1 cellular context compared by ENCODE assay signal in the genomic region with DNA sequence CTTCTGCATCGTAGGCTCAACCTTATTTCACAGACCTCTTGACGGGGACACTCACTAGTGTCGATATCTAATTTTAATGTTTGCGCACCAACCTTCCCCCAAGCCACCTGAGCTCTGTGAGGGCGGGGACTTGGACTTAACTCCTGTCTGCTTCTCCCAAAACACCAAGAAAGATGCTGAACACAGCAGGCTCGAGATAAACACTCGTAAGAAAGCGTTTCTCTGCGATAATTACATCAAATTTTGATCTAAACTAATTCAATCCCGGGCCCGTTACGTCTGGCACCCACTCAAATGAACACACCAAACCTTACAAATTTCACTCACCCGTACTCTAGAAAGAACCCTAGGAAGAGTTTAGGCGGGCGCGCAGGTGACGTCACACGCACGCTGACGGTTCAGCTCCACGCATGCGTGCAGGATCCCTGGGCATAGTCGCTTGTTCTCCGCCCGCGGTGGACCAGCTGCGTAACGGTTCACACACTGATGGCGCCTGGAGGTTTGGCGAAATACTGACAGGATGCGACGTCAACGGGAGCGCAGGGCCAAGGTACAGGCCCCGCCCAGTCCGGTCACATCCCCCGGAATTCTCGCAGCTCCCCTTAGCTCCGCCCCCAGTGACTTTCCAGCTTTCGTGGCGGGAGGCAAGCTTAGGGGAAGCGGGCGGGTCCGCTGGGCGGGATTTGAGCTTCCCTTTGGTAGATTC.
A peak's percentile ranks its signal among the peaks of the same experiment; 100 is the strongest.
TF ChIP-seq lines count a peak whose summit lies in the region.

A gene with protein sequence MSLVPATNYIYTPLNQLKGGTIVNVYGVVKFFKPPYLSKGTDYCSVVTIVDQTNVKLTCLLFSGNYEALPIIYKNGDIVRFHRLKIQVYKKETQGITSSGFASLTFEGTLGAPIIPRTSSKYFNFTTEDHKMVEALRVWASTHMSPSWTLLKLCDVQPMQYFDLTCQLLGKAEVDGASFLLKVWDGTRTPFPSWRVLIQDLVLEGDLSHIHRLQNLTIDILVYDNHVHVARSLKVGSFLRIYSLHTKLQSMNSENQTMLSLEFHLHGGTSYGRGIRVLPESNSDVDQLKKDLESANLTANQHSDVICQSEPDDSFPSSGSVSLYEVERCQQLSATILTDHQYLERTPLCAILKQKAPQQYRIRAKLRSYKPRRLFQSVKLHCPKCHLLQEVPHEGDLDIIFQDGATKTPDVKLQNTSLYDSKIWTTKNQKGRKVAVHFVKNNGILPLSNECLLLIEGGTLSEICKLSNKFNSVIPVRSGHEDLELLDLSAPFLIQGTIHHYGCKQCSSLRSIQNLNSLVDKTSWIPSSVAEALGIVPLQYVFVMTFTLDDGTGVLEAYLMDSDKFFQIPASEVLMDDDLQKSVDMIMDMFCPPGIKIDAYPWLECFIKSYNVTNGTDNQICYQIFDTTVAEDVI (minus strand): TSS at position 359 of the 706 bp plus-strand sequence. CDS start 32,652 bp downstream, outside the sequence.

TF ChIP-seq in HepG2, 621 proteins besides CTCF, POLR2A, EP300 and RAD21 (continued from another document and continues in another):
- TF ChIP-seq, protein P1, sequence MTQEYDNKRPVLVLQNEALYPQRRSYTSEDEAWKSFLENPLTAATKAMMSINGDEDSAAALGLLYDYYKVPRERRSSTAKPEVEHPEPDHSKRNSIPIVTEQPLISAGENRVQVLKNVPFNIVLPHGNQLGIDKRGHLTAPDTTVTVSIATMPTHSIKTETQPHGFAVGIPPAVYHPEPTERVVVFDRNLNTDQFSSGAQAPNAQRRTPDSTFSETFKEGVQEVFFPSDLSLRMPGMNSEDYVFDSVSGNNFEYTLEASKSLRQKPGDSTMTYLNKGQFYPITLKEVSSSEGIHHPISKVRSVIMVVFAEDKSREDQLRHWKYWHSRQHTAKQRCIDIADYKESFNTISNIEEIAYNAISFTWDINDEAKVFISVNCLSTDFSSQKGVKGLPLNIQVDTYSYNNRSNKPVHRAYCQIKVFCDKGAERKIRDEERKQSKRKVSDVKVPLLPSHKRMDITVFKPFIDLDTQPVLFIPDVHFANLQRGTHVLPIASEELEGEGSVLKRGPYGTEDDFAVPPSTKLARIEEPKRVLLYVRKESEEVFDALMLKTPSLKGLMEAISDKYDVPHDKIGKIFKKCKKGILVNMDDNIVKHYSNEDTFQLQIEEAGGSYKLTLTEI (CRISPR knock-in tag; conservative IDR thresholded peaks at IDR 0.05) = no peak
- TF ChIP-seq RORA (CRISPR knock-in tag; IDR thresholded peaks at IDR 0.05) (no peak), TEAD3 (CRISPR knock-in tag; optimal IDR thresholded peaks at IDR 0.05; ENCODE audit: borderline replicate concordance) (peak; percentile 93), ZFP36L1 (CRISPR knock-in tag; IDR thresholded peaks at IDR 0.05) (peak; percentile 78; the same call in 1 of the 2 replicates), SALL2 (CRISPR knock-in tag; IDR thresholded peaks at IDR 0.05) (no peak), ARNT2 (CRISPR knock-in tag; IDR thresholded peaks at IDR 0.05; ENCODE audit: low read depth) (peak; percentile 56; the same call in 1 of the 2 replicates), NR2F1 (CRISPR knock-in tag; IDR thresholded peaks at IDR 0.05) (no peak), NR2F6 (IDR thresholded peaks at IDR 0.05) (no peak), NR2F6 (CRISPR knock-in tag; IDR thresholded peaks at IDR 0.05) (peak; percentile 26; the same call in 1 of the 2 replicates), AGO2 (optimal IDR thresholded peaks at IDR 0.05; ENCODE audit: low read depth, low read length) (no peak), TCF7L2 (IDR thresholded peaks at IDR 0.05; ENCODE audit: low read depth, low read length) (no peak), KDM6A (CRISPR knock-in tag; IDR thresholded peaks at IDR 0.05; ENCODE audit: low read depth) (no peak), ZFAT (CRISPR knock-in tag; conservative IDR thresholded peaks at IDR 0.05) (peak; percentile 94), MEIS1 (CRISPR knock-in tag; IDR thresholded peaks at IDR 0.05; ENCODE audit: borderline replicate concordance) (no peak; the same call in 1 of the 2 replicates), MYC (CRISPR knock-in tag; IDR thresholded peaks at IDR 0.05; ENCODE audit: borderline replicate concordance) (peak; percentile 56; the same call in 1 of the 2 replicates), ZMAT3 (CRISPR knock-in tag; conservative IDR thresholded peaks at IDR 0.05) (no peak; the same call in 1 of the 2 replicates), YEATS2 (CRISPR knock-in tag; IDR thresholded peaks at IDR 0.05; ENCODE audit: borderline replicate concordance) (peak; percentile 96; the same call in 1 of the 2 replicates), MATR3 (CRISPR knock-in tag; IDR thresholded peaks at IDR 0.05) (no peak), MED1 (CRISPR knock-in tag; IDR thresholded peaks at IDR 0.05) (peak; percentile 62), SOX13 (IDR thresholded peaks at IDR 0.05) (no peak), SOX13 (CRISPR knock-in tag; conservative IDR thresholded peaks at IDR 0.05 in 1 of 2, IDR thresholded peaks at IDR 0.05 in 1 of 2) (0 out of 4 replicates have a peak, but pooled peaks of 1 of the 2 experiments have one; percentile 34), SP1 (IDR thresholded peaks at IDR 0.05) (no peak), SP1 (CRISPR knock-in tag; IDR thresholded peaks at IDR 0.05) (peak; percentile 85), ZNF816 (CRISPR knock-in tag; IDR thresholded peaks at IDR 0.05; ENCODE audit: borderline replicate concordance) (no peak)
- TF ChIP-seq, protein P2, sequence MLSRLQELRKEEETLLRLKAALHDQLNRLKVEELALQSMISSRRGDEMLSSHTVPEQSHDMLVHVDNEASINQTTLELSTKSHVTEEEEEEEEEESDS (CRISPR knock-in tag; IDR thresholded peaks at IDR 0.05; ENCODE audit: borderline replicate concordance) = 0 out of 2 replicates have a peak, but pooled peaks have one; percentile 33
- TF ChIP-seq, protein P3, sequence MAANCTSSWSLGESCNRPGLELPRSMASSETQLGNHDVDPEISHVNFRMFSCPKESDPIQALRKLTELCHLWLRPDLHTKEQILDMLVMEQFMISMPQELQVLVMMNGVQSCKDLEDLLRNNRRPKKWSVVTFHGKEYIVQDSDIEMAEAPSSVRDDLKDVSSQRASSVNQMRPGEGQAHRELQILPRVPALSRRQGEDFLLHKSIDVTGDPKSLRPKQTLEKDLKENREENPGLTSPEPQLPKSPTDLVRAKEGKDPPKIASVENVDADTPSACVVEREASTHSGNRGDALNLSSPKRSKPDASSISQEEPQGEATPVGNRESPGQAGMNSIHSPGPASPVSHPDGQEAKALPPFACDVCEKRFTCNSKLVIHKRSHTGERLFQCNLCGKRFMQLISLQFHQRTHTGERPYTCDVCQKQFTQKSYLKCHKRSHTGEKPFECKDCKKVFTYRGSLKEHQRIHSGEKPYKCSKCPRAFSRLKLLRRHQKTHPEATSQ (CRISPR knock-in tag; IDR thresholded peaks at IDR 0.05; ENCODE audit: borderline replicate concordance) = peak; percentile 93; the same call in 1 of the 2 replicates
- TF ChIP-seq, protein P4, sequence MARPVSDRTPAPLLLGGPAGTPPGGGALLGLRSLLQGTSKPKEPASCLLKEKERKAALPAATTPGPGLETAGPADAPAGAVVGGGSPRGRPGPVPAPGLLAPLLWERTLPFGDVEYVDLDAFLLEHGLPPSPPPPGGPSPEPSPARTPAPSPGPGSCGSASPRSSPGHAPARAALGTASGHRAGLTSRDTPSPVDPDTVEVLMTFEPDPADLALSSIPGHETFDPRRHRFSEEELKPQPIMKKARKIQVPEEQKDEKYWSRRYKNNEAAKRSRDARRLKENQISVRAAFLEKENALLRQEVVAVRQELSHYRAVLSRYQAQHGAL (CRISPR knock-in tag; IDR thresholded peaks at IDR 0.05; ENCODE audit: not compliant biosample characterization) = no peak
- TF ChIP-seq, protein P5, sequence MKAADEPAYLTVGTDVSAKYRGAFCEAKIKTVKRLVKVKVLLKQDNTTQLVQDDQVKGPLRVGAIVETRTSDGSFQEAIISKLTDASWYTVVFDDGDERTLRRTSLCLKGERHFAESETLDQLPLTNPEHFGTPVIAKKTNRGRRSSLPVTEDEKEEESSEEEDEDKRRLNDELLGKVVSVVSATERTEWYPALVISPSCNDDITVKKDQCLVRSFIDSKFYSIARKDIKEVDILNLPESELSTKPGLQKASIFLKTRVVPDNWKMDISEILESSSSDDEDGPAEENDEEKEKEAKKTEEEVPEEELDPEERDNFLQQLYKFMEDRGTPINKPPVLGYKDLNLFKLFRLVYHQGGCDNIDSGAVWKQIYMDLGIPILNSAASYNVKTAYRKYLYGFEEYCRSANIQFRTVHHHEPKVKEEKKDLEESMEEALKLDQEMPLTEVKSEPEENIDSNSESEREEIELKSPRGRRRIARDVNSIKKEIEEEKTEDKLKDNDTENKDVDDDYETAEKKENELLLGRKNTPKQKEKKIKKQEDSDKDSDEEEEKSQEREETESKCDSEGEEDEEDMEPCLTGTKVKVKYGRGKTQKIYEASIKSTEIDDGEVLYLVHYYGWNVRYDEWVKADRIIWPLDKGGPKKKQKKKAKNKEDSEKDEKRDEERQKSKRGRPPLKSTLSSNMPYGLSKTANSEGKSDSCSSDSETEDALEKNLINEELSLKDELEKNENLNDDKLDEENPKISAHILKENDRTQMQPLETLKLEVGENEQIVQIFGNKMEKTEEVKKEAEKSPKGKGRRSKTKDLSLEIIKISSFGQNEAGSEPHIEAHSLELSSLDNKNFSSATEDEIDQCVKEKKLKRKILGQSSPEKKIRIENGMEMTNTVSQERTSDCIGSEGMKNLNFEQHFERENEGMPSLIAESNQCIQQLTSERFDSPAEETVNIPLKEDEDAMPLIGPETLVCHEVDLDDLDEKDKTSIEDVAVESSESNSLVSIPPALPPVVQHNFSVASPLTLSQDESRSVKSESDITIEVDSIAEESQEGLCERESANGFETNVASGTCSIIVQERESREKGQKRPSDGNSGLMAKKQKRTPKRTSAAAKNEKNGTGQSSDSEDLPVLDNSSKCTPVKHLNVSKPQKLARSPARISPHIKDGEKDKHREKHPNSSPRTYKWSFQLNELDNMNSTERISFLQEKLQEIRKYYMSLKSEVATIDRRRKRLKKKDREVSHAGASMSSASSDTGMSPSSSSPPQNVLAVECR (CRISPR knock-in tag; IDR thresholded peaks at IDR 0.05; ENCODE audit: borderline replicate concordance) = peak; percentile 76; the same call in 1 of the 2 replicates
- TF ChIP-seq, protein P6, sequence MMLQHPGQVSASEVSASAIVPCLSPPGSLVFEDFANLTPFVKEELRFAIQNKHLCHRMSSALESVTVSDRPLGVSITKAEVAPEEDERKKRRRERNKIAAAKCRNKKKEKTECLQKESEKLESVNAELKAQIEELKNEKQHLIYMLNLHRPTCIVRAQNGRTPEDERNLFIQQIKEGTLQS (CRISPR knock-in tag; IDR thresholded peaks at IDR 0.05) = peak; percentile 35; the same call in 1 of the 2 replicates
- TF ChIP-seq, protein P7, sequence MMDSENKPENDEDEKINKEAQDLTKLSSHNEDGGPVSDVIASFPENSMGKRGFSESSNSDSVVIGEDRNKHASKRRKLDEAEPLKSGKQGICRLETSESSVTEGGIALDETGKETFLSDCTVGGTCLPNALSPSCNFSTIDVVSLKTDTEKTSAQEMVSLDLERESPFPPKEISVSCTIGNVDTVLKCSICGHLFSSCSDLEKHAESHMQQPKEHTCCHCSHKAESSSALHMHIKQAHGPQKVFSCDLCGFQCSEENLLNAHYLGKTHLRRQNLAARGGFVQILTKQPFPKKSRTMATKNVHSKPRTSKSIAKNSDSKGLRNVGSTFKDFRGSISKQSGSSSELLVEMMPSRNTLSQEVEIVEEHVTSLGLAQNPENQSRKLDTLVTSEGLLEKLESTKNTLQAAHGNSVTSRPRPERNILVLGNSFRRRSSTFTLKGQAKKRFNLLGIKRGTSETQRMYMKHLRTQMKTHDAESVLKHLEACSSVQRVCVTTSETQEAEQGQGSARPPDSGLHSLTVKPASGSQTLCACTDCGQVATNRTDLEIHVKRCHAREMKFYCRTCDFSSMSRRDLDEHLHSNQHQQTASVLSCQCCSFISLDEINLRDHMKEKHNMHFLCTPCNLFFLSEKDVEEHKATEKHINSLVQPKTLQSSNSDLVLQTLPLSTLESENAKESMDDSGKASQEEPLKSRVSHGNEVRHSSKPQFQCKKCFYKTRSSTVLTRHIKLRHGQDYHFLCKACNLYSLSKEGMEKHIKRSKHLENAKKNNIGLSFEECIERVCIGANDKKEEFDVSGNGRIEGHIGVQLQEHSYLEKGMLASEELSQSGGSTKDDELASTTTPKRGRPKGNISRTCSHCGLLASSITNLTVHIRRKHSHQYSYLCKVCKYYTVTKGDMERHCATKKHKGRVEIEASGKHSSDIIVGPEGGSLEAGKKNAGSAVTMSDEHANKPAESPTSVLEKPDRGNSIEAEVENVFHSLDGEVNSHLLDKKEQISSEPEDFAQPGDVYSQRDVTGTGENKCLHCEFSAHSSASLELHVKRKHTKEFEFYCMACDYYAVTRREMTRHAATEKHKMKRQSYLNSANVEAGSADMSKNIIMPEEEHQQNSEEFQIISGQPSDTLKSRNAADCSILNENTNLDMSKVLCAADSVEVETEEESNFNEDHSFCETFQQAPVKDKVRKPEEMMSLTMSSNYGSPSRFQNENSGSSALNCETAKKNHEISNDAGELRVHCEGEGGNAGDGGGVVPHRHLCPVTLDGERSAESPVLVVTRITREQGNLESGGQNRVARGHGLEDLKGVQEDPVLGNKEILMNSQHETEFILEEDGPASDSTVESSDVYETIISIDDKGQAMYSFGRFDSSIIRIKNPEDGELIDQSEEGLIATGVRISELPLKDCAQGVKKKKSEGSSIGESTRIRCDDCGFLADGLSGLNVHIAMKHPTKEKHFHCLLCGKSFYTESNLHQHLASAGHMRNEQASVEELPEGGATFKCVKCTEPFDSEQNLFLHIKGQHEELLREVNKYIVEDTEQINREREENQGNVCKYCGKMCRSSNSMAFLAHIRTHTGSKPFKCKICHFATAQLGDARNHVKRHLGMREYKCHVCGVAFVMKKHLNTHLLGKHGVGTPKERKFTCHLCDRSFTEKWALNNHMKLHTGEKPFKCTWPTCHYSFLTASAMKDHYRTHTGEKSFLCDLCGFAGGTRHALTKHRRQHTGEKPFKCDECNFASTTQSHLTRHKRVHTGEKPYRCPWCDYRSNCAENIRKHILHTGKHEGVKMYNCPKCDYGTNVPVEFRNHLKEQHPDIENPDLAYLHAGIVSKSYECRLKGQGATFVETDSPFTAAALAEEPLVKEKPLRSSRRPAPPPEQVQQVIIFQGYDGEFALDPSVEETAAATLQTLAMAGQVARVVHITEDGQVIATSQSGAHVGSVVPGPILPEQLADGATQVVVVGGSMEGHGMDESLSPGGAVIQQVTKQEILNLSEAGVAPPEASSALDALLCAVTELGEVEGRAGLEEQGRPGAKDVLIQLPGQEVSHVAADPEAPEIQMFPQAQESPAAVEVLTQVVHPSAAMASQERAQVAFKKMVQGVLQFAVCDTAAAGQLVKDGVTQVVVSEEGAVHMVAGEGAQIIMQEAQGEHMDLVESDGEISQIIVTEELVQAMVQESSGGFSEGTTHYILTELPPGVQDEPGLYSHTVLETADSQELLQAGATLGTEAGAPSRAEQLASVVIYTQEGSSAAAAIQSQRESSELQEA (CRISPR knock-in tag; IDR thresholded peaks at IDR 0.05; ENCODE audit: not compliant biosample characterization) = no peak
